In the genomic region with DNA sequence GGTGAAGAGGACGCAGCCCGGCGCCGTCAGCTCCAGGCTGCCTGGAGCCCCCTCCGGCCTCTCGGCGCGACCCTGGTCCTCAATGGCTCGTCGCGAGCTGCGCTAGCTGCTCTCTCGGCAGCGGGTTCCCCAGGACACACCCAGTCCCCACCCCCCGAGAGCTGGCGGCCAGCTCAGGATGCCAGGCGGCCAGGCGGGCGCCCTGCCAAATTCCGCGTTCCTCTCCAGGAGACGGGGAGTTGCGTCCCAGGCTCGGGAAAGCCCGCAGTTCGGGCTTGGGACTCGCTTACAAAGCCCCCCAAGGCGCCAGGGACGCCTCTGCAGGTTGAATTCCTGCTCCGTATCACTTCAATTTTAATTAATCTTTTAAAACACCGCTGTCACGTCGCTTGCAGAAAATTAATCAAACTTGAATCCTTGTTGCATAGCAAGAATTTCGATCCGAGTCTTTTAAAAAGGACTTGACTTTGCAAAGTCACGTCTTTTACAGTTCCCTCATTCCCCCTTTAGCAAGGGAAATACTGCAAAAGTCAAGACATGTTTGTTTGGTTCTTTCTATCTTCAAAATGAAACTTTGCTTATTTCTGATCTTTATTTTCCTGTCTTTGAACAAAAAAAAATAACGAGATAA, we compare ENCODE assay signal across 1 cellular context.
TF ChIP-seq lines count a peak whose summit lies in the region.

No MANE protein-coding gene starts in this region.

TF ChIP-seq in HepG2, 621 proteins besides CTCF, POLR2A, EP300 and RAD21 (continued from another document and continues in another):
- TF ChIP-seq, protein P1, sequence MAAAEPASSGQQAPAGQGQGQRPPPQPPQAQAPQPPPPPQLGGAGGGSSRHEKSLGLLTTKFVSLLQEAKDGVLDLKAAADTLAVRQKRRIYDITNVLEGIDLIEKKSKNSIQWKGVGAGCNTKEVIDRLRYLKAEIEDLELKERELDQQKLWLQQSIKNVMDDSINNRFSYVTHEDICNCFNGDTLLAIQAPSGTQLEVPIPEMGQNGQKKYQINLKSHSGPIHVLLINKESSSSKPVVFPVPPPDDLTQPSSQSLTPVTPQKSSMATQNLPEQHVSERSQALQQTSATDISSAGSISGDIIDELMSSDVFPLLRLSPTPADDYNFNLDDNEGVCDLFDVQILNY (CRISPR knock-in tag; conservative IDR thresholded peaks at IDR 0.05) = no peak
- TF ChIP-seq XRCC5 (optimal IDR thresholded peaks at IDR 0.05; ENCODE audit: low read length) (peak; percentile 59), ZNF879 (CRISPR knock-in tag; IDR thresholded peaks at IDR 0.05) (no peak), PAF1 (CRISPR knock-in tag; IDR thresholded peaks at IDR 0.05) (no peak), ZNF160 (CRISPR knock-in tag; IDR thresholded peaks at IDR 0.05) (no peak), ZNF136 (CRISPR knock-in tag; IDR thresholded peaks at IDR 0.05; ENCODE audit: low read depth) (no peak), SIX1 (CRISPR knock-in tag; IDR thresholded peaks at IDR 0.05; ENCODE audit: borderline replicate concordance) (0 out of 2 replicates have a peak, but pooled peaks have one; percentile 10), ZNF644 (CRISPR knock-in tag; IDR thresholded peaks at IDR 0.05; ENCODE audit: low read depth) (no peak), SUZ12 (IDR thresholded peaks at IDR 0.05; ENCODE audit: low read depth, low read length) (no peak), ZSCAN29 (CRISPR knock-in tag; conservative IDR thresholded peaks at IDR 0.05) (no peak), POLR2AphosphoS2 (IDR thresholded peaks at IDR 0.05; ENCODE audit: low read depth, low read length) (no peak), ZNF296 (CRISPR knock-in tag; conservative IDR thresholded peaks at IDR 0.05) (no peak), SIX4 (CRISPR knock-in tag; IDR thresholded peaks at IDR 0.05) (no peak), FOXA3 (CRISPR knock-in tag; IDR thresholded peaks at IDR 0.05) (peak; percentile 49), STAG1 (CRISPR knock-in tag; IDR thresholded peaks at IDR 0.05) (peak; percentile 29; the same call in 1 of the 2 replicates), ZNF138 (CRISPR knock-in tag; IDR thresholded peaks at IDR 0.05; ENCODE audit: low read depth) (no peak), ZNF432 (CRISPR knock-in tag; IDR thresholded peaks at IDR 0.05; ENCODE audit: borderline replicate concordance) (no peak), ZNF580 (CRISPR knock-in tag; IDR thresholded peaks at IDR 0.05; ENCODE audit: borderline replicate concordance, low read depth) (0 out of 2 replicates have a peak, but pooled peaks have one; percentile 35), RFXAP (CRISPR knock-in tag; IDR thresholded peaks at IDR 0.05; ENCODE audit: borderline replicate concordance) (no peak), YY1 (IDR thresholded peaks at IDR 0.05; ENCODE audit: insufficient read depth, insufficient replicate concordance, low read depth, low read length) (peak; percentile 51), ZNF337 (CRISPR knock-in tag; IDR thresholded peaks at IDR 0.05; ENCODE audit: borderline replicate concordance, low read depth) (0 out of 2 replicates have a peak, but pooled peaks have one; percentile 15), MTERF4 (CRISPR knock-in tag; IDR thresholded peaks at IDR 0.05) (0 out of 2 replicates have a peak, but pooled peaks have one; percentile 63), RXRA (CRISPR knock-in tag; IDR thresholded peaks at IDR 0.05) (no peak; the same call in none of the 2 replicates), ZNF512 (CRISPR knock-in tag; IDR thresholded peaks at IDR 0.05) (no peak; the same call in 1 of the 2 replicates), FOXC1 (CRISPR knock-in tag; IDR thresholded peaks at IDR 0.05; ENCODE audit: borderline replicate concordance) (peak; percentile 75; the same call in 1 of the 2 replicates), CSRNP1 (CRISPR knock-in tag; IDR thresholded peaks at IDR 0.05) (no peak), IKZF1 (IDR thresholded peaks at IDR 0.05) (no peak), ZNF850 (CRISPR knock-in tag; conservative IDR thresholded peaks at IDR 0.05) (no peak), ZFP36 (IDR thresholded peaks at IDR 0.05; ENCODE audit: borderline replicate concordance, low read depth, low read length, partially characterized antibody) (no peak), ZNF770 (CRISPR knock-in tag; IDR thresholded peaks at IDR 0.05) (0 out of 2 replicates have a peak, but pooled peaks have one; percentile 29), GFI1 (CRISPR knock-in tag; IDR thresholded peaks at IDR 0.05; ENCODE audit: borderline replicate concordance) (no peak; the same call in 1 of the 2 replicates), ZNF563 (CRISPR knock-in tag; IDR thresholded peaks at IDR 0.05) (peak; percentile 60), ZNF678 (CRISPR knock-in tag; IDR thresholded peaks at IDR 0.05) (no peak), DZIP1 (CRISPR knock-in tag; IDR thresholded peaks at IDR 0.05) (no peak)
- TF ChIP-seq, protein P2, sequence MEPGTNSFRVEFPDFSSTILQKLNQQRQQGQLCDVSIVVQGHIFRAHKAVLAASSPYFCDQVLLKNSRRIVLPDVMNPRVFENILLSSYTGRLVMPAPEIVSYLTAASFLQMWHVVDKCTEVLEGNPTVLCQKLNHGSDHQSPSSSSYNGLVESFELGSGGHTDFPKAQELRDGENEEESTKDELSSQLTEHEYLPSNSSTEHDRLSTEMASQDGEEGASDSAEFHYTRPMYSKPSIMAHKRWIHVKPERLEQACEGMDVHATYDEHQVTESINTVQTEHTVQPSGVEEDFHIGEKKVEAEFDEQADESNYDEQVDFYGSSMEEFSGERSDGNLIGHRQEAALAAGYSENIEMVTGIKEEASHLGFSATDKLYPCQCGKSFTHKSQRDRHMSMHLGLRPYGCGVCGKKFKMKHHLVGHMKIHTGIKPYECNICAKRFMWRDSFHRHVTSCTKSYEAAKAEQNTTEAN (CRISPR knock-in tag; conservative IDR thresholded peaks at IDR 0.05) = no peak
- TF ChIP-seq, protein P3, sequence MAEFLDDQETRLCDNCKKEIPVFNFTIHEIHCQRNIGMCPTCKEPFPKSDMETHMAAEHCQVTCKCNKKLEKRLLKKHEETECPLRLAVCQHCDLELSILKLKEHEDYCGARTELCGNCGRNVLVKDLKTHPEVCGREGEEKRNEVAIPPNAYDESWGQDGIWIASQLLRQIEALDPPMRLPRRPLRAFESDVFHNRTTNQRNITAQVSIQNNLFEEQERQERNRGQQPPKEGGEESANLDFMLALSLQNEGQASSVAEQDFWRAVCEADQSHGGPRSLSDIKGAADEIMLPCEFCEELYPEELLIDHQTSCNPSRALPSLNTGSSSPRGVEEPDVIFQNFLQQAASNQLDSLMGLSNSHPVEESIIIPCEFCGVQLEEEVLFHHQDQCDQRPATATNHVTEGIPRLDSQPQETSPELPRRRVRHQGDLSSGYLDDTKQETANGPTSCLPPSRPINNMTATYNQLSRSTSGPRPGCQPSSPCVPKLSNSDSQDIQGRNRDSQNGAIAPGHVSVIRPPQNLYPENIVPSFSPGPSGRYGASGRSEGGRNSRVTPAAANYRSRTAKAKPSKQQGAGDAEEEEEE (CRISPR knock-in tag; IDR thresholded peaks at IDR 0.05; ENCODE audit: borderline replicate concordance) = no peak
- TF ChIP-seq, protein P4, sequence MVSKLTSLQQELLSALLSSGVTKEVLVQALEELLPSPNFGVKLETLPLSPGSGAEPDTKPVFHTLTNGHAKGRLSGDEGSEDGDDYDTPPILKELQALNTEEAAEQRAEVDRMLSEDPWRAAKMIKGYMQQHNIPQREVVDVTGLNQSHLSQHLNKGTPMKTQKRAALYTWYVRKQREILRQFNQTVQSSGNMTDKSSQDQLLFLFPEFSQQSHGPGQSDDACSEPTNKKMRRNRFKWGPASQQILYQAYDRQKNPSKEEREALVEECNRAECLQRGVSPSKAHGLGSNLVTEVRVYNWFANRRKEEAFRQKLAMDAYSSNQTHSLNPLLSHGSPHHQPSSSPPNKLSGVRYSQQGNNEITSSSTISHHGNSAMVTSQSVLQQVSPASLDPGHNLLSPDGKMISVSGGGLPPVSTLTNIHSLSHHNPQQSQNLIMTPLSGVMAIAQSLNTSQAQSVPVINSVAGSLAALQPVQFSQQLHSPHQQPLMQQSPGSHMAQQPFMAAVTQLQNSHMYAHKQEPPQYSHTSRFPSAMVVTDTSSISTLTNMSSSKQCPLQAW (CRISPR knock-in tag; IDR thresholded peaks at IDR 0.05) = peak; percentile 76; the same call in 1 of the 2 replicates
- TF ChIP-seq, protein P5, sequence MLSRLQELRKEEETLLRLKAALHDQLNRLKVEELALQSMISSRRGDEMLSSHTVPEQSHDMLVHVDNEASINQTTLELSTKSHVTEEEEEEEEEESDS (CRISPR knock-in tag; IDR thresholded peaks at IDR 0.05; ENCODE audit: borderline replicate concordance) = no peak
- TF ChIP-seq, protein P6, sequence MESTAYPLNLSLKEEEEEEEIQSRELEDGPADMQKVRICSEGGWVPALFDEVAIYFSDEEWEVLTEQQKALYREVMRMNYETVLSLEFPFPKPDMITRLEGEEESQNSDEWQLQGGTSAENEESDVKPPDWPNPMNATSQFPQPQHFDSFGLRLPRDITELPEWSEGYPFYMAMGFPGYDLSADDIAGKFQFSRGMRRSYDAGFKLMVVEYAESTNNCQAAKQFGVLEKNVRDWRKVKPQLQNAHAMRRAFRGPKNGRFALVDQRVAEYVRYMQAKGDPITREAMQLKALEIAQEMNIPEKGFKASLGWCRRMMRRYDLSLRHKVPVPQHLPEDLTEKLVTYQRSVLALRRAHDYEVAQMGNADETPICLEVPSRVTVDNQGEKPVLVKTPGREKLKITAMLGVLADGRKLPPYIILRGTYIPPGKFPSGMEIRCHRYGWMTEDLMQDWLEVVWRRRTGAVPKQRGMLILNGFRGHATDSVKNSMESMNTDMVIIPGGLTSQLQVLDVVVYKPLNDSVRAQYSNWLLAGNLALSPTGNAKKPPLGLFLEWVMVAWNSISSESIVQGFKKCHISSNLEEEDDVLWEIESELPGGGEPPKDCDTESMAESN (CRISPR knock-in tag; conservative IDR thresholded peaks at IDR 0.05) = peak; percentile 37; the same call in 1 of the 2 replicates
